Comparison of ENCODE assay signal across 7 cellular contexts in genomic region chr10:77711683-77712049, GRCh38.
DNase-seq lines count a peak whose midpoint lies in the region; ATAC-seq, FAIRE-seq and TF ChIP-seq lines count a peak whose summit lies in the region.

No MANE protein-coding gene starts in this region.

- H3K36me3 ChIP-seq in K562 (ENCODE audit: control insufficient read depth, insufficient read depth, low read length) (no peaks in the 10 kb centered on the region), neutrophil (no peaks in the 10 kb centered on the region)

- 15% methylated on average over 9 of the region's 9 CpGs for WGBS in K562 (ENCODE audit: insufficient coverage, low coverage, missing lambda C conversion rate)

- CTCF ChIA-PET in K562 (lab: Yijun Ruan, JAX; ENCODE audit: low intra/inter-chr PET ratio) = no interaction called here

- DNase-seq in K562 (ENCODE audit: extremely low read depth in 1 of 4, low spot score in 3 of 4) (no peak), D721Med (ENCODE audit: insufficient read length, low spot score) (no peak), SIG-M5 (lab: John Stamatoyannopoulos, UW) (no peak)

- BruUV-seq in K562 (replicated peaks; lab: Mats Ljungman, UMichigan) = no TSS peak

- TF ChIP-seq POLR2A in K562 (conservative IDR thresholded peaks at IDR 0.05) = no peak

- no peak for TF ChIP-seq RAD21 in K562 (CRISPR knock-in tag; conservative IDR thresholded peaks at IDR 0.05 in 1 of 2, IDR thresholded peaks at IDR 0.05 in 1 of 2)

- no peaks in the 10 kb centered on the region for H4K20me1 ChIP-seq in K562 (replicated peaks; ENCODE audit: control insufficient read depth, insufficient read depth, low read length)

- intact Hi-C loops in K562 (cut with micrococcal nuclease) = loop anchor here (2.0 to 5.0 kb wide), 2 partner anchors 49 to 547 kb away; no protein-coding TSS in a partner anchor

- in situ Hi-C loops in K562 (cut with MboI) = no loop called here

- TF ChIP-seq EP300 in K562 (IDR thresholded peaks at IDR 0.05; ENCODE audit: low read length) = no peak

- H3K79me2 ChIP-seq in K562 (ENCODE audit: control insufficient read depth, insufficient read depth, low read length) = no peaks in the 10 kb centered on the region

- no peak overlapping the region for H3K4me2 ChIP-seq in K562 (ENCODE audit: insufficient read depth, low read length)

- no peaks in the 10 kb centered on the region for H3K9me1 ChIP-seq in K562 (ENCODE audit: control insufficient read depth, insufficient read depth, low read length)

- TF ChIP-seq CTCF in K562 (IDR thresholded peaks at IDR 0.05 in 2 of 3, conservative IDR thresholded peaks at IDR 0.05 in 1 of 3; ENCODE audit: insufficient read depth in 2 of 3, low read depth in 1 of 3, low read length in 3 of 3) = no peak
- peak; percentile 0 for TF ChIP-seq CTCF in neutrophil (IDR thresholded peaks at IDR 0.05)
- TF ChIP-seq CTCF in D721Med (IDR thresholded peaks at IDR 0.05; ENCODE audit: insufficient read depth, missing control alignments) = no peak

- peak; percentile 8 for ATAC-seq in GM18909 (IDR thresholded peaks at IDR 0.05; ENCODE audit: poor library complexity, unreplicated experiment)
- peak; percentile 3 for ATAC-seq in HG03159 (IDR thresholded peaks at IDR 0.05; ENCODE audit: unreplicated experiment)
- no peak for ATAC-seq in K562
- ATAC-seq in HG02884 (IDR thresholded peaks at IDR 0.05; ENCODE audit: unreplicated experiment) = no peak

- H3K9me3 ChIP-seq in K562 (replicated peaks; ENCODE audit: control insufficient read depth, insufficient read depth, low read depth, low read length) (no peaks in the 10 kb centered on the region), neutrophil (no peaks in the 10 kb centered on the region)

- H3K4me3 ChIP-seq in K562 (no peak overlapping the region), neutrophil (ENCODE audit: low read depth in 1 of 2, low read length in 1 of 2) (peak overlapping the region in 1 of 2 experiments; percentile 18)

- H3K27me3 ChIP-seq in K562 (ENCODE audit: control insufficient read depth in 2 of 2, insufficient read depth in 2 of 2, low read length in 2 of 2) (peaks cover 2 to 42% of the 10 kb centered on the region in 2 experiments; a peak in 3 of 5 replicates), neutrophil (peaks cover 69% of the 10 kb centered on the region)

- POLR2A ChIA-PET in K562 (lab: Yijun Ruan, JAX) = interaction anchor here (0.5 to 1.1 kb wide), 4 partner anchors 11 to 456 kb away, joined by 3 to 5 read pairs (median 3); no protein-coding TSS in a partner anchor

- H3K4me1 ChIP-seq in K562 (replicated peaks in 1 of 2; ENCODE audit: control insufficient read depth in 2 of 2, insufficient read depth in 2 of 2, low read length in 2 of 2) (peaks cover 3 to 8% of the 10 kb centered on the region in 2 experiments; a peak in 3 of 5 replicates), neutrophil (ENCODE audit: control insufficient read depth in 1 of 2, insufficient read depth in 1 of 2, low read depth in 1 of 2, low read length in 1 of 2) (peaks cover 5 to 8% of the 10 kb centered on the region in 2 experiments)

- peak overlapping the region; percentile 68 for H2AFZ ChIP-seq in K562 (ENCODE audit: low read depth, low read length)

- H3K27ac ChIP-seq in K562 (ENCODE audit: extremely low read depth, low read depth, low read length) (no peak overlapping the region), neutrophil (no peak overlapping the region)

- 0 out of 4 replicates have a peak overlapping the region, but pooled peaks of 1 of the 2 experiments have one; percentile 49 for H3K9ac ChIP-seq in K562 (ENCODE audit: insufficient read depth in 1 of 2, low read depth in 2 of 2, low read length in 2 of 2)

- FAIRE-seq in K562 (lab: Jason Lieb, UNC) (no peak), D721Med (lab: Jason Lieb, UNC) (no peak)

TF ChIP-seq in K562, 482 proteins besides CTCF, POLR2A, EP300 and RAD21:
- no peak for TF ChIP-seq RFX5 (IDR thresholded peaks at IDR 0.05; ENCODE audit: low read depth, low read length)
- TF ChIP-seq HMGN3 (IDR thresholded peaks at IDR 0.05; ENCODE audit: borderline replicate concordance, extremely low read depth, insufficient read length, low read depth, low read length) = peak; percentile 13
- TF ChIP-seq MAZ (CRISPR knock-in tag; conservative IDR thresholded peaks at IDR 0.05 in 1 of 2, IDR thresholded peaks at IDR 0.05 in 1 of 2) = 0 out of 4 replicates have a peak, but pooled peaks of 1 of the 2 experiments have one; percentile 8

Comparison
In these comparisons a context has a peak if more than half of its experiments do, and no peak if none do; other contexts are left out.
1. ATAC-seq: peak in GM18909 (single experiment) and HG03159 (single experiment); none in K562 (single experiment) and HG02884 (single experiment).